16 cellular contexts compared by ENCODE assay signal in the genomic region with DNA sequence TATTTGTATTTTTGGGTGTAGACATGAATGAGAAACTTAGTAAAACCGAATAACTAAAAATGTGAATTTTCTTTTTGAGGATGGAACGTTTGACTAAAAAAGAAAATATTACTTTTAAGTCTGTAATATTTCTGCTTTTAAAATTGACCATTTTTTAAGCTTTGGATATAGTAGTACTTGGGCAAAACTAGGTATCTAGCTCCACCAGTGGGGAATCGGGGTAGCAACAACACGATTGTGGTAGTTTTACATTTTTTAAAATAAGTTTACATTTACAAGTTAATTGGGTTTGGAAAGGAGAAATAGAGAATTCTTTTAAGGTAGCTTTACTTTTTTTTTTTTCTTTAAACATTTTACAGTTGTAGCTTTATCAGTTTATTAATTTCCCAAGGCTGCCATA.
DNase-seq lines count a peak whose midpoint lies in the region; TF ChIP-seq lines count a peak whose summit lies in the region.
"Had no signal": no experiment of that assay in that cellular context is flagged by ENCODE, and none has a peak within 500 bp of the region (broad histone marks: within the 10 kb centered on the region; RNA-seq: fewer than 3 reads in every experiment).

No MANE protein-coding gene starts in this region.

- no peak overlapping the region for H3K9ac ChIP-seq in endodermal cell (ENCODE audit: extremely low read depth, low read length, poor library complexity, severe bottlenecking)

- H3K27me3 Mint-ChIP-seq in endodermal cell (ENCODE audit: insufficient read depth): no peaks in the 10 kb centered on the region
- H3K27me3 Mint-ChIP-seq in activated T-cell treated with anti-CD3 and anti-CD28 coated beads, Interleukin-2, amount 50 U/mL, for 24 hours: no peaks in the 10 kb centered on the region
- H3K27me3 Mint-ChIP-seq: stimulated activated naive CD8-positive, alpha-beta T cell treated with anti-CD3 and anti-CD28 coated beads, Interleukin-15, amount 100 ng/mL, for 72 hours had no signal

- H3K4me2 ChIP-seq in OCI-LY7 (ENCODE audit: low read length): no peak overlapping the region

- 88% methylated on average over 3 of the region's 4 CpGs; no CpG with 5 or more reads in 1 of the 2 experiments for WGBS in endodermal cell (ENCODE audit: insufficient coverage in 1 of 2, insufficient read length in 1 of 2), 2 experiments

- H3K36me3 ChIP-seq in OCI-LY7 (ENCODE audit: insufficient read depth, low read length): peaks cover 38% of the 10 kb centered on the region
- H3K36me3 ChIP-seq in endodermal cell (ENCODE audit: control insufficient read depth, insufficient read depth, low read length): peaks cover 59% of the 10 kb centered on the region
- H3K36me3 ChIP-seq: prostate gland had no signal

- H3K9me3 Mint-ChIP-seq in endodermal cell: no peaks in the 10 kb centered on the region
- H3K9me3 Mint-ChIP-seq in activated T-cell treated with anti-CD3 and anti-CD28 coated beads, Interleukin-2, amount 50 U/mL, for 24 hours: peaks cover 12% of the 10 kb centered on the region

- BruUV-seq in OCI-LY7 (replicated peaks; lab: Mats Ljungman, UMichigan): no TSS peak

- H3K9me3 ChIP-seq in OCI-LY7 (ENCODE audit: low read length): no peaks in the 10 kb centered on the region
- no peaks in the 10 kb centered on the region for H3K9me3 ChIP-seq in endodermal cell (ENCODE audit: control insufficient read depth, low read length)
- H3K9me3 ChIP-seq: prostate gland had no signal

- POLR2A ChIA-PET in OCI-LY7 (lab: Charles Lee): interaction anchor here (0.6 kb wide), 2 partner anchors 47 to 1017 kb away, joined by 3 read pairs; no protein-coding TSS in a partner anchor

- CTCF ChIA-PET in OCI-LY7 (lab: Charles Lee; ENCODE audit: unreplicated experiment): no interaction called here

- DNase-seq in DMS 273 (lab: John Stamatoyannopoulos, UW; ENCODE audit: unreplicated experiment) (peak; percentile 5), DMS 273 treated with DMSO at 0.1 percent for 48 hours (lab: John Stamatoyannopoulos, UW) (no peak), OCI-LY7 (ENCODE audit: low spot score) (no peak), endodermal cell (no peak), retinal pigment epithelial cell (ENCODE audit: low read depth) (no peak), NCI-H2227 (lab: John Stamatoyannopoulos, UW; ENCODE audit: unreplicated experiment) (no peak)
- DNase-seq in activated T-cell treated with anti-CD3 and anti-CD28 coated beads, Interleukin-2, amount 50 U/mL, for 24 hours: no peak
- no peak for DNase-seq in central memory CD4-positive, alpha-beta T cell
- DNase-seq: activated CD8-positive, alpha-beta memory T cell treated with anti-CD3 and anti-CD28 coated beads, Interleukin-2, amount 50 U/mL, for 48 hours; effector memory CD4-positive, alpha-beta T cell; mesenchymal stem cell; NCI-H1930; stimulated activated naive CD8-positive, alpha-beta T cell treated with anti-CD3 and anti-CD28 coated beads, Interleukin-15, amount 100 ng/mL, for 72 hours; T1000 had no signal

- H3K27ac Mint-ChIP-seq in endodermal cell: no peak overlapping the region
- no peak overlapping the region for H3K27ac Mint-ChIP-seq in activated T-cell treated with anti-CD3 and anti-CD28 coated beads, Interleukin-2, amount 50 U/mL, for 24 hours
- H3K27ac Mint-ChIP-seq: stimulated activated naive CD8-positive, alpha-beta T cell treated with anti-CD3 and anti-CD28 coated beads, Interleukin-15, amount 100 ng/mL, for 72 hours had no signal

- H3K79me2 ChIP-seq in OCI-LY7 (ENCODE audit: insufficient read depth, low read depth, low read length): no peaks in the 10 kb centered on the region

- no peak overlapping the region for H2AFZ ChIP-seq in OCI-LY7 (ENCODE audit: low read length)

- H3K4me1 ChIP-seq in OCI-LY7 (ENCODE audit: insufficient read depth, low read length, poor library complexity, severe bottlenecking) (no peaks in the 10 kb centered on the region), endodermal cell (ENCODE audit: control insufficient read depth, insufficient read depth, low read length) (no peaks in the 10 kb centered on the region)
- H3K4me1 ChIP-seq: prostate gland had no signal

- H4K20me1 ChIP-seq in OCI-LY7 (ENCODE audit: insufficient read depth, low read length): no peaks in the 10 kb centered on the region

- H3K9me2 ChIP-seq in OCI-LY7 (ENCODE audit: insufficient read depth, low read length): no peaks in the 10 kb centered on the region

- H3K4me3 ChIP-seq in OCI-LY7 (ENCODE audit: low read depth, low read length, poor library complexity, severe bottlenecking) (no peak overlapping the region), endodermal cell (ENCODE audit: low read length) (no peak overlapping the region), retinal pigment epithelial cell (ENCODE audit: low read length) (no peak overlapping the region)
- H3K4me3 ChIP-seq: prostate gland had no signal

- intact Hi-C loops in OCI-LY7 (cut with micrococcal nuclease; ENCODE audit: unreplicated experiment): no loop called here

- H3K36me3 Mint-ChIP-seq in endodermal cell (ENCODE audit: low read depth): peaks cover 55% of the 10 kb centered on the region
- peaks cover 98% of the 10 kb centered on the region for H3K36me3 Mint-ChIP-seq in activated T-cell treated with anti-CD3 and anti-CD28 coated beads, Interleukin-2, amount 50 U/mL, for 24 hours (ENCODE audit: low read depth)

- peaks cover 2% of the 10 kb centered on the region for H3K4me1 Mint-ChIP-seq in endodermal cell
- peaks cover 35% of the 10 kb centered on the region for H3K4me1 Mint-ChIP-seq in activated T-cell treated with anti-CD3 and anti-CD28 coated beads, Interleukin-2, amount 50 U/mL, for 24 hours (ENCODE audit: low read depth)

- no peaks in the 10 kb centered on the region for H3K27me3 ChIP-seq in endodermal cell (ENCODE audit: control insufficient read depth, insufficient read depth, low read length, poor library complexity, severe bottlenecking)

- H3K4me3 Mint-ChIP-seq in endodermal cell: no peak overlapping the region
- H3K4me3 Mint-ChIP-seq in activated T-cell treated with anti-CD3 and anti-CD28 coated beads, Interleukin-2, amount 50 U/mL, for 24 hours: no peak overlapping the region
- H3K4me3 Mint-ChIP-seq: stimulated activated naive CD8-positive, alpha-beta T cell treated with anti-CD3 and anti-CD28 coated beads, Interleukin-15, amount 100 ng/mL, for 72 hours had no signal

- H3K27ac ChIP-seq in OCI-LY7 (ENCODE audit: low read depth, low read length, poor library complexity, severe bottlenecking): no peak overlapping the region
- no peak overlapping the region for H3K27ac ChIP-seq in endodermal cell (ENCODE audit: low read depth, low read length)
- H3K27ac ChIP-seq: 22Rv1, prostate gland had no signal

- TF ChIP-seq CTCF in OCI-LY7 (conservative IDR thresholded peaks at IDR 0.05; ENCODE audit: low read length): peak; percentile 44
- TF ChIP-seq CTCF in endodermal cell (conservative IDR thresholded peaks at IDR 0.05): peak; percentile 76
- peak; percentile 50 for TF ChIP-seq CTCF in retinal pigment epithelial cell (conservative IDR thresholded peaks at IDR 0.05; ENCODE audit: low read depth, low read length)
